ENCODE assay signal across 8 cellular contexts in the genomic region with DNA sequence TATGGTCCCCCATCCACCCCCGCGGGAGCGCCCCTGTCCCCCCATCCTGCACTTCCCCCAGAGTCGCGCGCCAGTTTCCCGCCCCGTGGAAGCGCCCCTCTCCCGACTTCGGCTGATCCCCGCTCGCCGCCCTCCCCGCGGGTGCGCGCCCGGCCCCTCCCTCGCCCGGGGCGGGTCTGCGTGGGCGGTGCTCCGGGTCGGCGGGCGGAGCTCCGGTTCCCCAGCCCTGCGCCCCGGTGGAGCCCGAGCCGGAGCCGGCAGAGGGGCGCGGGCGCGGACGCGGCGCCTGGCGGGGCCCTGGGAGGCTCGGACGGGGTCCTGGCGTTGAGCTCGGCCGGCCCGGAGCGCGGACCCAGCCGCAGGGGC. TPM values are rescaled to one million over a fixed set of nuclear protein-coding genes. Genes with fewer than 3 reads are reported as not detected.
DNase-seq lines count a peak whose midpoint lies in the region; ATAC-seq, FAIRE-seq and TF ChIP-seq lines count a peak whose summit lies in the region.

A gene (plus strand): TSS at position 223 of the 366 bp plus-strand sequence. CDS start 148 bp downstream, outside the sequence.

- H3K36me3 ChIP-seq in tibial nerve = no peaks in the 10 kb centered on the region

- H3K27me3 Mint-ChIP-seq in HFFc6 (ENCODE audit: insufficient read depth) (peaks cover 15% of the 10 kb centered on the region), nephron progenitor cell (ENCODE audit: low read depth, poor library complexity) (peaks cover 87% of the 10 kb centered on the region)
- peaks cover 14 to 62% of the 10 kb centered on the region in 2 donors for H3K27me3 Mint-ChIP-seq in effector memory CD8-positive, alpha-beta T cell

- 0% methylated on average over 14 of the region's 51 CpGs; no CpG with 5 or more reads in 1 of the 2 donors for WGBS in tibial nerve, 2 donors

- peaks cover 0 to 21% (median 4%) of the 10 kb centered on the region in 4 donors for H3K4me1 ChIP-seq in tibial nerve

- POLR2A ChIA-PET in AG04449 (lab: Yijun Ruan, JAX) = interaction anchor here (0.8 kb wide), 1 partner anchor 274 kb away, joined by 3 read pairs; a partner anchor contains a TSS

- peak within 1 kb of the TSS in 2 of 4 donors; percentile 40 to 68 for H3K27ac ChIP-seq in tibial nerve

- DNase-seq in AG04449 (ENCODE audit: low read depth, low spot score) (no peak), HFFc6 (no peak), nephron progenitor cell (peak; percentile 80), tibial nerve (ENCODE audit: low spot score in 2 of 2) (peak in 1 of 2 donors; percentile 11), medulla oblongata (ENCODE audit: extremely low spot score) (no peak), GM19239 (ENCODE audit: insufficient read length, low spot score) (no peak)
- DNase-seq in activated CD4-positive, alpha-beta T cell treated with anti-CD3 and anti-CD28 coated beads, Interleukin-2, amount 50 U/mL, for 48 hours = peak; percentile 54 to 56
- DNase-seq in effector memory CD8-positive, alpha-beta T cell = peak in 2 of 3 experiments; percentile 11 to 18

- peak within 1 kb of the TSS; percentile 66 for H3K4me3 ChIP-seq in AG04449 (ENCODE audit: low read depth, low read length)
- peak within 1 kb of the TSS; percentile 29 to 66 (median 38) for H3K4me3 ChIP-seq in tibial nerve

- H3K9me3 Mint-ChIP-seq in HFFc6 = no peaks in the 10 kb centered on the region; the same call in 1 of the 2 replicates
- no peaks in the 10 kb centered on the region for H3K9me3 Mint-ChIP-seq in effector memory CD8-positive, alpha-beta T cell
- H3K9me3 Mint-ChIP-seq in nephron progenitor cell = peaks cover 6% of the 10 kb centered on the region

- no peaks in the 10 kb centered on the region for H3K36me3 Mint-ChIP-seq in HFFc6 (ENCODE audit: low read depth)
- no peaks in the 10 kb centered on the region for H3K36me3 Mint-ChIP-seq in effector memory CD8-positive, alpha-beta T cell (ENCODE audit: insufficient read depth)
- no peaks in the 10 kb centered on the region for H3K36me3 Mint-ChIP-seq in nephron progenitor cell (ENCODE audit: low read depth)

- no peak within 1 kb of the TSS for H3K27ac Mint-ChIP-seq in HFFc6
- no peak within 1 kb of the TSS for H3K27ac Mint-ChIP-seq in effector memory CD8-positive, alpha-beta T cell
- no peak within 1 kb of the TSS for H3K27ac Mint-ChIP-seq in nephron progenitor cell

- TF ChIP-seq EP300 in tibial nerve (IDR thresholded peaks at IDR 0.05) = no peak

- no peak for FAIRE-seq in GM19239 (lab: Jason Lieb, UNC)

- TF ChIP-seq CTCF in AG04449 (IDR thresholded peaks at IDR 0.05; ENCODE audit: insufficient read depth, low read length, missing control alignments) = no peak
- TF ChIP-seq CTCF in HFFc6 (IDR thresholded peaks at IDR 0.05) = no peak
- TF ChIP-seq CTCF in nephron progenitor cell (IDR thresholded peaks at IDR 0.05) = no peak
- no peak for TF ChIP-seq CTCF in tibial nerve (IDR thresholded peaks at IDR 0.05)

- H3K4me1 Mint-ChIP-seq in HFFc6 (ENCODE audit: low read depth) (peaks cover 8% of the 10 kb centered on the region), nephron progenitor cell (peaks cover 20% of the 10 kb centered on the region)
- peaks cover 6 to 11% of the 10 kb centered on the region in 2 donors for H3K4me1 Mint-ChIP-seq in effector memory CD8-positive, alpha-beta T cell (ENCODE audit: low read depth in 2 of 2)

- H3K27me3 ChIP-seq in tibial nerve = peaks cover 0 to 61% of the 10 kb centered on the region in 2 donors

- no peaks in the 10 kb centered on the region for H3K9me3 ChIP-seq in tibial nerve

- peak; percentile 59 for ATAC-seq in effector memory CD8-positive, alpha-beta T cell (replicated peaks)

- CTCF ChIA-PET in AG04449 (lab: Yijun Ruan, JAX) = interaction anchor here (1.1 kb wide), 1 partner anchor 600 kb away, joined by 4 read pairs; no protein-coding TSS in a partner anchor

- peak within 1 kb of the TSS; percentile 68 for H3K4me3 Mint-ChIP-seq in HFFc6
- H3K4me3 Mint-ChIP-seq in effector memory CD8-positive, alpha-beta T cell = peak within 1 kb of the TSS; percentile 63 to 71
- peak within 1 kb of the TSS; percentile 84 for H3K4me3 Mint-ChIP-seq in nephron progenitor cell

- peak in 1 of 2 donors; percentile 64 for TF ChIP-seq POLR2A in tibial nerve (IDR thresholded peaks at IDR 0.05)

RNA-seq across cellular contexts. Expression of the gene that starts here (rescaled TPM):
- total RNA-seq in HFFc6 (2021; fragmentation: NEBNext Ultra II Directional; extraction: Animal tissue kit (Norgen Biotek cat#: 25700)) = not detected
- 10 to 100 TPM in 3 of 4 donors, 1 to 10 TPM in 1; 9.0 to 44.6 (median 30.8) TPM for total RNA-seq in tibial nerve

Comparison
In these comparisons a context has a peak if more than half of its experiments do, and no peak if none do; other contexts are left out.
1. RNA of the gene that starts here (total RNA-seq): 9.0 to 44.6 TPM in tibial nerve; not detected in HFFc6; every median in the first group is over 4 times any median in the second.
2. DNase-seq: peak in activated CD4-positive, alpha-beta T cell treated with anti-CD3 and anti-CD28 coated beads, Interleukin-2, amount 50 U/mL, for 48 hours (2 of 2), effector memory CD8-positive, alpha-beta T cell (2 of 3) and nephron progenitor cell (single experiment); none in AG04449 (single experiment), HFFc6 (single experiment), medulla oblongata (single experiment) and GM19239 (single experiment).
3. Peak in every context shown above with its lines, with median percentiles within 50 percentile points of each other: H3K4me3 Mint-ChIP-seq.